In the genomic region with DNA sequence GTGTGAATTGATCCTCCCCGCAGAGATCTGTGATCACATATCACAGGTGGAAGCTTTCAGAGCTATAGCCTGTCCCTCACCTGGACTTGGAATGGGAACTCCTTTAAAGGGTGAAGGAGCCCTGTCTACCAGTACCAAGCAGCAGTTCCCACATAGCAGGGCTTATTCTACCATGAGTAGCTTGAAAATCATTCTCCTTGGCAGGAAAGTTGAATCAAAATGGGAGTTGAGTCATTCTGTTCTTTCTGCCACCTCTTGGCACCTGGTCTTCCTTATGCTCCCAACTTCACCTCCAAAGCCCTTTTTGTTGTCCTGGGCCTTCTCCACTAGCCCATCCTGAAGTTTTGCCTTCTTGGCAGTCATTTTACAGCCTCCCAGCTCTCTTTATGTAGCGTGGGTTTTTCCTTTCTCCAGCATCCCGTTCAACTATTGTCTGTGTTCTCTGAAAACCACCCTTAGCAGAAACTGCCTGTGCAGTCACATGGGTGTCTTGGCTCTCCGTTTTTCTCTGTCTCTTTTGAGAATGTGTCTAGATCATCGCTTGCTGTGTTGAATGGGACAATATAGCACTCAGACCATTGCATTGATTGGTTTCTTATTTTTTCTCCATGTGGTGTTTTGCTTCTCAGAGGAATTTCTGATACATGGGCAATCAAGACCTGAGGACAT, we compare ENCODE assay signal across 15 cellular contexts.
DNase-seq lines count a peak whose midpoint lies in the region; ATAC-seq and TF ChIP-seq lines count a peak whose summit lies in the region.
"Had no signal": no experiment of that assay in that cellular context is flagged by ENCODE, and none has a peak within 500 bp of the region (broad histone marks: within the 10 kb centered on the region; RNA-seq: fewer than 3 reads in every experiment).

No MANE protein-coding gene starts in this region.

- H2BK20ac ChIP-seq in IMR-90 (ENCODE audit: low read depth, low read length), result 0 out of 2 replicates have a peak overlapping the region, but pooled peaks have one; percentile 9

- H3K4me2 ChIP-seq in IMR-90 (ENCODE audit: low read depth, low read length) (no peak overlapping the region), mammary epithelial cell (ENCODE audit: insufficient read depth, low read depth, low read length) (no peak overlapping the region), mesenchymal stem cell (ENCODE audit: low read length, poor library complexity, severe bottlenecking) (no peak overlapping the region)

- ATAC-seq in IMR-90 (ENCODE audit: low read depth) (no peak), HG02970 (IDR thresholded peaks at IDR 0.05; ENCODE audit: low FRiP score, unreplicated experiment) (no peak), HG02884 (IDR thresholded peaks at IDR 0.05; ENCODE audit: unreplicated experiment) (no peak), HG03521 (IDR thresholded peaks at IDR 0.05; ENCODE audit: unreplicated experiment) (no peak)
- ATAC-seq: activated CD8-positive, alpha-beta memory T cell treated with anti-CD3 and anti-CD28 coated beads, Interleukin-2, amount 10 ng/mL, durations not matched to agents 7 days and 5 days had no signal

- H3K23ac ChIP-seq in IMR-90 (ENCODE audit: low read depth, low read length) (no peak overlapping the region), mesenchymal stem cell (ENCODE audit: low read length in 2 of 2) (no peak overlapping the region)

- H2AK5ac ChIP-seq in IMR-90 (ENCODE audit: low read depth, low read length) (0 out of 2 replicates have a peak overlapping the region, but pooled peaks have one; percentile 27), mesenchymal stem cell (ENCODE audit: low read length, severe bottlenecking) (peak overlapping the region; percentile 31)

- BruUV-seq in IMR-90 (replicated peaks; lab: Mats Ljungman, UMichigan) (no TSS peak), mammary epithelial cell (replicated peaks; lab: Mats Ljungman, UMichigan) (no TSS peak)

- H3K79me1 ChIP-seq in IMR-90 (ENCODE audit: low read depth in 1 of 2, low read length in 2 of 2) (peaks cover 3 to 17% of the 10 kb centered on the region in 2 experiments; a peak in 2 of 4 replicates), mesenchymal stem cell (replicated peaks; ENCODE audit: low read length, poor library complexity, severe bottlenecking) (peaks cover 4% of the 10 kb centered on the region)

- no peak overlapping the region for H4K5ac ChIP-seq in IMR-90 (ENCODE audit: low read depth, low read length)

- no peak overlapping the region for H2AK9ac ChIP-seq in IMR-90 (replicated peaks; ENCODE audit: low read depth, low read length, poor library complexity)

- H3K9me1 ChIP-seq in IMR-90 (ENCODE audit: insufficient read depth, low read length), result peaks cover 35% of the 10 kb centered on the region

- no CpG with 5 or more reads among the region's 5 CpGs for WGBS in IMR-90 (ENCODE audit: extremely low coverage in 2 of 2, insufficient read length in 1 of 2), 2 experiments
- 94% methylated on average over 4 of the region's 5 CpGs for WGBS in mammary epithelial cell (ENCODE audit: low coverage, missing lambda C conversion rate)
- WGBS in mesenchymal stem cell, result 88% methylated on average over 5 of the region's 5 CpGs

- H3K27me3 ChIP-seq in IMR-90 (ENCODE audit: control insufficient read depth, insufficient read depth, low read length) (no peaks in the 10 kb centered on the region), mammary epithelial cell (ENCODE audit: insufficient read depth, low read length) (no peaks in the 10 kb centered on the region), mesenchymal stem cell (ENCODE audit: control insufficient read depth in 1 of 2, insufficient read depth in 1 of 2, low read length in 2 of 2) (no peaks in the 10 kb centered on the region)
- H3K27me3 ChIP-seq: stomach had no signal

- H3K4me3 ChIP-seq in IMR-90 (ENCODE audit: insufficient read depth, low read depth, low read length) (no peak overlapping the region), mammary epithelial cell (replicated peaks in 1 of 3; ENCODE audit: insufficient read depth in 1 of 3, low read depth in 2 of 3, low read length in 3 of 3) (no peak overlapping the region), mesenchymal stem cell (ENCODE audit: insufficient read depth in 1 of 2, low read depth in 1 of 2, low read length in 2 of 2) (no peak overlapping the region)
- H3K4me3 ChIP-seq: stomach had no signal

- H3K9ac ChIP-seq in IMR-90 (ENCODE audit: low read depth, low read length) (no peak overlapping the region), mammary epithelial cell (ENCODE audit: insufficient read depth, low read length) (no peak overlapping the region), mesenchymal stem cell (ENCODE audit: low read length) (no peak overlapping the region)

- H3K14ac ChIP-seq in IMR-90 (replicated peaks; ENCODE audit: low read depth, low read length), result no peak overlapping the region
- H3K14ac ChIP-seq in mesenchymal stem cell (ENCODE audit: low read length in 2 of 2), result no peak overlapping the region

- dilution Hi-C loops in IMR-90 (cut with HindIII; ENCODE audit: low sequenced_read_pairs, unreplicated experiment) (no loop called here), mammary epithelial cell (cut with HindIII; ENCODE audit: low sequenced_read_pairs) (no loop called here)

- H4K20me1 ChIP-seq in IMR-90 (ENCODE audit: insufficient read depth, low read length), result no peaks in the 10 kb centered on the region
- no peaks in the 10 kb centered on the region for H4K20me1 ChIP-seq in mammary epithelial cell (ENCODE audit: insufficient read depth, low read length)

- H2BK15ac ChIP-seq in IMR-90 (ENCODE audit: low read depth, low read length) (no peak overlapping the region), mesenchymal stem cell (ENCODE audit: low read depth, poor library complexity, severe bottlenecking) (no peak overlapping the region)

- no peak for TF ChIP-seq POLR2A in IMR-90 (IDR thresholded peaks at IDR 0.05; ENCODE audit: low read depth, low read length)

- H2AFZ ChIP-seq in IMR-90 (replicated peaks; ENCODE audit: low read length, poor library complexity), result no peak overlapping the region
- no peak overlapping the region for H2AFZ ChIP-seq in mammary epithelial cell (ENCODE audit: low read depth, low read length)
- no peak overlapping the region for H2AFZ ChIP-seq in mesenchymal stem cell (ENCODE audit: low read depth, low read length)

- no peak overlapping the region for H2BK120ac ChIP-seq in IMR-90 (ENCODE audit: low read depth, low read length)
- H2BK120ac ChIP-seq in mesenchymal stem cell (ENCODE audit: low read depth, low read length), result no peak overlapping the region

- H2BK12ac ChIP-seq in mesenchymal stem cell (ENCODE audit: low read length in 2 of 2), result no peak overlapping the region

- H3K4ac ChIP-seq in IMR-90 (ENCODE audit: low read depth, low read length) (no peak overlapping the region), mesenchymal stem cell (ENCODE audit: low read depth in 1 of 2, low read length in 2 of 2) (no peak overlapping the region)

- no peak overlapping the region for H3K18ac ChIP-seq in IMR-90 (ENCODE audit: low read depth, low read length)
- H3K18ac ChIP-seq in mesenchymal stem cell (ENCODE audit: low read depth in 1 of 2, low read length in 2 of 2), result no peak overlapping the region

- no peaks in the 10 kb centered on the region for H3K79me2 ChIP-seq in mammary epithelial cell (ENCODE audit: insufficient read depth, low read length)

- no peak overlapping the region for H3K27ac ChIP-seq in IMR-90 (ENCODE audit: insufficient read depth, low read length)
- H3K27ac ChIP-seq in mammary epithelial cell (ENCODE audit: insufficient read depth, low read depth, low read length), result no peak overlapping the region
- H3K27ac ChIP-seq in mesenchymal stem cell (ENCODE audit: low read length, poor library complexity, severe bottlenecking), result no peak overlapping the region
- H3K27ac ChIP-seq: stomach had no signal

- POLR2A ChIA-PET in IMR-90 (lab: Charles Lee; ENCODE audit: unreplicated experiment), result no interaction called here

- H4K91ac ChIP-seq in IMR-90 (ENCODE audit: insufficient read depth, low read depth, low read length) (no peak overlapping the region), mesenchymal stem cell (ENCODE audit: low read length) (no peak overlapping the region)

- peak; percentile 40 for DNase-seq in IMR-90
- peak; percentile 56 for DNase-seq in mammary epithelial cell
- no peak for DNase-seq in mesenchymal stem cell
- peak; percentile 94 for DNase-seq in superior temporal gyrus (ENCODE audit: extremely low spot score)
- no peak for DNase-seq in HuH-7 (ENCODE audit: low spot score)
- DNase-seq: activated CD8-positive, alpha-beta memory T cell treated with anti-CD3 and anti-CD28 coated beads, Interleukin-2, amount 10 ng/mL, durations not matched to agents 7 days and 5 days; activated naive CD4-positive, alpha-beta T cell treated with Interleukin-2 at 50 U/mL for 16 hours; DMS53; Karpas-422; NCI-H1436 treated with DMSO at 0.1 percent for 48 hours; NCI-H510A treated with DMSO at 0.1 percent for 48 hours; stomach had no signal

- H3K36me3 ChIP-seq in IMR-90 (ENCODE audit: control insufficient read depth, insufficient read depth, low read length), result no peaks in the 10 kb centered on the region
- H3K36me3 ChIP-seq in mammary epithelial cell (ENCODE audit: insufficient read depth, low read length), result no peaks in the 10 kb centered on the region
- no peaks in the 10 kb centered on the region for H3K36me3 ChIP-seq in mesenchymal stem cell (ENCODE audit: control insufficient read depth in 1 of 2, insufficient read depth in 2 of 2, low read depth in 1 of 2, low read length in 2 of 2)
- H3K36me3 ChIP-seq: stomach had no signal

- TF ChIP-seq RAD21 in IMR-90 (IDR thresholded peaks at IDR 0.05; ENCODE audit: low read length), result no peak

- H3K9me3 ChIP-seq in IMR-90 (ENCODE audit: control insufficient read depth, insufficient read depth, low read length) (no peaks in the 10 kb centered on the region), mammary epithelial cell (replicated peaks; ENCODE audit: insufficient read depth, low read length) (no peaks in the 10 kb centered on the region), mesenchymal stem cell (ENCODE audit: control insufficient read depth, low read length) (no peaks in the 10 kb centered on the region)
- H3K9me3 ChIP-seq: stomach had no signal

- H3K56ac ChIP-seq in IMR-90 (ENCODE audit: extremely low read depth, insufficient read depth, low read length), result no peak overlapping the region

- TF ChIP-seq CTCF in IMR-90 (conservative IDR thresholded peaks at IDR 0.05; ENCODE audit: low read depth, low read length), result no peak
- TF ChIP-seq CTCF in mammary epithelial cell (conservative IDR thresholded peaks at IDR 0.05 in 1 of 2, IDR thresholded peaks at IDR 0.05 in 1 of 2; ENCODE audit: extremely low read depth in 1 of 2, insufficient read depth in 1 of 2, low read depth in 1 of 2, low read length in 2 of 2), result no peak

- CTCF ChIA-PET in IMR-90 (lab: Yijun Ruan, JAX), result no interaction called here
- CTCF ChIA-PET in mammary epithelial cell (lab: Charles Lee; ENCODE audit: low non-redundant PET), result no interaction called here

- H3K4me1 ChIP-seq in IMR-90 (ENCODE audit: control insufficient read depth, insufficient read depth, low read length) (peaks cover 31% of the 10 kb centered on the region), mammary epithelial cell (ENCODE audit: insufficient read depth, low read length) (peaks cover 59% of the 10 kb centered on the region), mesenchymal stem cell (ENCODE audit: control insufficient read depth, insufficient read depth, low read depth, low read length) (peaks cover 28% of the 10 kb centered on the region)

- no peak overlapping the region for H2BK5ac ChIP-seq in IMR-90 (ENCODE audit: low read depth, low read length, poor library complexity, severe bottlenecking)
- no peak overlapping the region for H2BK5ac ChIP-seq in mesenchymal stem cell (ENCODE audit: low read depth, low read length, poor library complexity, severe bottlenecking)

- H4K8ac ChIP-seq in IMR-90 (ENCODE audit: low read depth in 2 of 2, low read length in 2 of 2), result no peak overlapping the region
- H4K8ac ChIP-seq in mesenchymal stem cell (ENCODE audit: low read length), result no peak overlapping the region

- in situ Hi-C loops in IMR-90 (cut with MboI; ENCODE audit: low sequenced_read_pairs), result no loop called here
- in situ Hi-C loops in mammary epithelial cell (cut with MboI; ENCODE audit: low sequenced_read_pairs in 2 of 2), result no loop called here

- intact Hi-C loops in IMR-90 (cut with micrococcal nuclease), result no loop called here
- intact Hi-C loops in mammary epithelial cell (cut with micrococcal nuclease), result loop anchor here (10.0 kb wide), 1 partner anchor 156 kb away; no protein-coding TSS in a partner anchor

Comparison
In these comparisons a context has a peak if more than half of its experiments do, and no peak if none do; other contexts are left out.
1. DNase-seq: peak in IMR-90 (single experiment), mammary epithelial cell (single experiment) and superior temporal gyrus (single experiment); none in mesenchymal stem cell (single experiment) and HuH-7 (single experiment).